In the genomic region with DNA sequence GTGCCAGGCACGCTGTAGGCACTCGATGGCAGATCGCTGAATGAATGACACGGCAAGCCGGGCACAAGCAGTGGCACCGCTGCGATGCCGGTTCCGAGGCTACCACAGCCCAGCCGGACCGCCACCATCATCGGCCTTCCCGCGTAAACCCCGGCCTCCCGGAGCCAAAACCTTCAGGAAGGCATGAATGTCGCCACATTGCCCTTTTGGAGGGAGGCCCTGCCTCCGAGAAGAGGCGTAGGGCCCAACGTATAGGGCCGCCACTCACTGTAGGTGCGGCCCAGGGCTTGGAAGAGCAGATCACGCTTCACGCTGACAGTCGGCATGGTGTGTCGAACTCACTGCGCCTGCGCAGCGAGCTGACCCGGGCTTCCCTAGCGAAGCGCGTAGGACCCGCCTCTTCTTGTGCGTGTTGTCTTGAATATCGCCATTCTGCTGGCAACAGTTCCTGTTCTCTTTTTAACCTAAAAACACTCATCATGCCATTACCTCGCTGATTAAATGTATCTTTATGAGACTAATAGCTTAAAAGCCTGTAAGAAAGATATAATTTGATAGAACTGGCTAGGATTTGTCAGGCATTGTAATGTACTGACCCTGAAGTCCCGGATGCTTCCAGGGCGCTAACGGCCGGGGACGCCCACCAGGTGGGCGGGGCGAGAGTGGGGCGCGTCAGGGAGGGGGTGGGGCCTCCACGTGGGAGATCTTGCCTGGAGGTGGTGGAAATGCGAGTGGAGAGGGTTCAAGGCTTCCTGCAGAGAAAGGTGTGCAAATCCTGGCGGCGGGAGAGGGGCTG, we compare ENCODE assay signal across 8 cellular contexts. TPM values are rescaled to one million over a fixed set of nuclear protein-coding genes. Genes with fewer than 3 reads are reported as not detected.
A peak's percentile ranks its signal among the peaks of the same experiment; 100 is the strongest.
DNase-seq lines count a peak whose midpoint lies in the region; ATAC-seq and TF ChIP-seq lines count a peak whose summit lies in the region.

A gene (minus strand): TSS at position 345 of the 796 bp plus-strand sequence. CDS start 19 bp downstream, at position 326.

- H3K4me1 ChIP-seq in PC-3 (ENCODE audit: insufficient read depth, low read length) (peaks cover 30% of the 10 kb centered on the region), mucosa of rectum (ENCODE audit: control insufficient read depth in 2 of 2, insufficient read depth in 2 of 2, low read length in 2 of 2) (peaks cover 15 to 35% of the 10 kb centered on the region in 2 donors)

- peak within 1 kb of the TSS; percentile 100 for H3K9ac ChIP-seq in PC-3 (ENCODE audit: low read length)
- peak within 1 kb of the TSS; percentile 79 to 96 for H3K9ac ChIP-seq in mucosa of rectum (ENCODE audit: low read depth in 1 of 2, low read length in 2 of 2)

- no peaks in the 10 kb centered on the region for H3K9me2 ChIP-seq in PC-3 (replicated peaks; ENCODE audit: low read length)

- peaks cover 18% of the 10 kb centered on the region; the same call in 1 of the 2 replicates for H4K20me1 ChIP-seq in PC-3 (ENCODE audit: low read length)

- no peak for TF ChIP-seq RAD21 in Ishikawa (IDR thresholded peaks at IDR 0.05; ENCODE audit: low read depth)

- ATAC-seq in GM21576 (IDR thresholded peaks at IDR 0.05; ENCODE audit: unreplicated experiment): peak; percentile 89
- peak; percentile 87 for ATAC-seq in PC-3

- H3K36me3 ChIP-seq in PC-3 (ENCODE audit: low read depth, low read length): no peaks in the 10 kb centered on the region; the same call in 1 of the 2 replicates
- no peaks in the 10 kb centered on the region for H3K36me3 ChIP-seq in mucosa of rectum (ENCODE audit: control insufficient read depth in 2 of 2, insufficient read depth in 2 of 2, low read length in 2 of 2)

- H3K4me2 ChIP-seq in PC-3 (ENCODE audit: low read length): peak within 1 kb of the TSS; percentile 98

- H3K27me3 ChIP-seq in PC-3 (ENCODE audit: low read length): no peaks in the 10 kb centered on the region
- H3K27me3 ChIP-seq in mucosa of rectum (ENCODE audit: control insufficient read depth in 2 of 2, insufficient read depth in 2 of 2, low read length in 2 of 2): no peaks in the 10 kb centered on the region

- no peaks in the 10 kb centered on the region for H3K9me3 ChIP-seq in PC-3 (ENCODE audit: low read length)
- H3K9me3 ChIP-seq in mucosa of rectum (ENCODE audit: control insufficient read depth in 2 of 2, low read length in 2 of 2): no peaks in the 10 kb centered on the region

- peak; percentile 92 for DNase-seq in DMS114 treated with DMSO at 0.1 percent for 48 hours (lab: John Stamatoyannopoulos, UW; ENCODE audit: unreplicated experiment)
- peak; percentile 95 for DNase-seq in PC-3
- peak; percentile 89 for DNase-seq in activated T-cell treated with anti-CD3 and anti-CD28 coated beads for 48 hours (ENCODE audit: low read depth)
- peak; percentile 89 for DNase-seq in epithelial cell of proximal tubule (ENCODE audit: low read depth)
- peak; percentile 91 for DNase-seq in stimulated activated CD8-positive, alpha-beta memory T cell treated with anti-CD3 and anti-CD28 coated beads, Interleukin-4, amount 100 ng/mL, for 48 hours

- peaks cover 61% of the 10 kb centered on the region for H3K79me2 ChIP-seq in PC-3 (ENCODE audit: low read length)

- CTCF ChIA-PET in PC-3 (lab: Charles Lee): no interaction called here

- no TSS peak for BruUV-seq in PC-3 (replicated peaks; lab: Mats Ljungman, UMichigan)

- TF ChIP-seq CTCF in PC-3 (conservative IDR thresholded peaks at IDR 0.05; ENCODE audit: low read depth, low read length) (no peak), epithelial cell of proximal tubule (conservative IDR thresholded peaks at IDR 0.05; ENCODE audit: low read depth, low read length) (no peak)

- H3F3A ChIP-seq in PC-3 (ENCODE audit: low read length, unreplicated experiment): no peaks in the 10 kb centered on the region

- POLR2A ChIA-PET in PC-3 (lab: Charles Lee; ENCODE audit: unreplicated experiment): no interaction called here

- H3K4me3 ChIP-seq in PC-3 (ENCODE audit: low read length) (peak within 1 kb of the TSS; percentile 97), epithelial cell of proximal tubule (ENCODE audit: low read depth, low read length) (peak within 1 kb of the TSS; percentile 86), mucosa of rectum (ENCODE audit: low read length in 2 of 2) (peak within 1 kb of the TSS; percentile 77 to 98)

- intact Hi-C loops in PC-3 (cut with micrococcal nuclease): no loop called here

- peak within 1 kb of the TSS; percentile 97 for H2AFZ ChIP-seq in PC-3 (ENCODE audit: low read length)

- H3K27ac ChIP-seq in PC-3 (ENCODE audit: low read length): peak within 1 kb of the TSS; percentile 91
- H3K27ac ChIP-seq in mucosa of rectum (ENCODE audit: low read depth in 2 of 2, low read length in 2 of 2): peak within 1 kb of the TSS; percentile 83 to 97

- 0 out of 2 replicates have a peak, but pooled peaks have one; percentile 2 for TF ChIP-seq EP300 in Ishikawa (IDR thresholded peaks at IDR 0.05; ENCODE audit: borderline replicate concordance)

TF ChIP-seq in Ishikawa, 13 proteins besides CTCF, POLR2A, EP300 and RAD21:
- TF ChIP-seq CEBPB (IDR thresholded peaks at IDR 0.05): no peak
- TF ChIP-seq YY1 (IDR thresholded peaks at IDR 0.05; ENCODE audit: low read depth): peak; percentile 74
- TF ChIP-seq CREB1 (IDR thresholded peaks at IDR 0.05; ENCODE audit: low read depth): 0 out of 2 replicates have a peak, but pooled peaks have one; percentile 10
- TF ChIP-seq ZBTB7A (IDR thresholded peaks at IDR 0.05; ENCODE audit: low read depth): no peak
- TF ChIP-seq TEAD4 (IDR thresholded peaks at IDR 0.05): no peak; the same call in 1 of the 2 replicates
- peak; percentile 42; the same call in 1 of the 2 replicates for TF ChIP-seq EGR1 (IDR thresholded peaks at IDR 0.05)
- TF ChIP-seq TCF12 (IDR thresholded peaks at IDR 0.05; ENCODE audit: low read depth): peak; percentile 57; the same call in 1 of the 2 replicates
- TF ChIP-seq, protein P1, sequence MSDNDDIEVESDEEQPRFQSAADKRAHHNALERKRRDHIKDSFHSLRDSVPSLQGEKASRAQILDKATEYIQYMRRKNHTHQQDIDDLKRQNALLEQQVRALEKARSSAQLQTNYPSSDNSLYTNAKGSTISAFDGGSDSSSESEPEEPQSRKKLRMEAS (IDR thresholded peaks at IDR 0.05): peak; percentile 95
- TF ChIP-seq, protein P2, sequence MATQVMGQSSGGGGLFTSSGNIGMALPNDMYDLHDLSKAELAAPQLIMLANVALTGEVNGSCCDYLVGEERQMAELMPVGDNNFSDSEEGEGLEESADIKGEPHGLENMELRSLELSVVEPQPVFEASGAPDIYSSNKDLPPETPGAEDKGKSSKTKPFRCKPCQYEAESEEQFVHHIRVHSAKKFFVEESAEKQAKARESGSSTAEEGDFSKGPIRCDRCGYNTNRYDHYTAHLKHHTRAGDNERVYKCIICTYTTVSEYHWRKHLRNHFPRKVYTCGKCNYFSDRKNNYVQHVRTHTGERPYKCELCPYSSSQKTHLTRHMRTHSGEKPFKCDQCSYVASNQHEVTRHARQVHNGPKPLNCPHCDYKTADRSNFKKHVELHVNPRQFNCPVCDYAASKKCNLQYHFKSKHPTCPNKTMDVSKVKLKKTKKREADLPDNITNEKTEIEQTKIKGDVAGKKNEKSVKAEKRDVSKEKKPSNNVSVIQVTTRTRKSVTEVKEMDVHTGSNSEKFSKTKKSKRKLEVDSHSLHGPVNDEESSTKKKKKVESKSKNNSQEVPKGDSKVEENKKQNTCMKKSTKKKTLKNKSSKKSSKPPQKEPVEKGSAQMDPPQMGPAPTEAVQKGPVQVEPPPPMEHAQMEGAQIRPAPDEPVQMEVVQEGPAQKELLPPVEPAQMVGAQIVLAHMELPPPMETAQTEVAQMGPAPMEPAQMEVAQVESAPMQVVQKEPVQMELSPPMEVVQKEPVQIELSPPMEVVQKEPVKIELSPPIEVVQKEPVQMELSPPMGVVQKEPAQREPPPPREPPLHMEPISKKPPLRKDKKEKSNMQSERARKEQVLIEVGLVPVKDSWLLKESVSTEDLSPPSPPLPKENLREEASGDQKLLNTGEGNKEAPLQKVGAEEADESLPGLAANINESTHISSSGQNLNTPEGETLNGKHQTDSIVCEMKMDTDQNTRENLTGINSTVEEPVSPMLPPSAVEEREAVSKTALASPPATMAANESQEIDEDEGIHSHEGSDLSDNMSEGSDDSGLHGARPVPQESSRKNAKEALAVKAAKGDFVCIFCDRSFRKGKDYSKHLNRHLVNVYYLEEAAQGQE (IDR thresholded peaks at IDR 0.05; ENCODE audit: low read depth): no peak
- TF ChIP-seq, protein P3, sequence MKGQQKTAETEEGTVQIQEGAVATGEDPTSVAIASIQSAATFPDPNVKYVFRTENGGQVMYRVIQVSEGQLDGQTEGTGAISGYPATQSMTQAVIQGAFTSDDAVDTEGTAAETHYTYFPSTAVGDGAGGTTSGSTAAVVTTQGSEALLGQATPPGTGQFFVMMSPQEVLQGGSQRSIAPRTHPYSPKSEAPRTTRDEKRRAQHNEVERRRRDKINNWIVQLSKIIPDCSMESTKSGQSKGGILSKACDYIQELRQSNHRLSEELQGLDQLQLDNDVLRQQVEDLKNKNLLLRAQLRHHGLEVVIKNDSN (IDR thresholded peaks at IDR 0.05): peak; percentile 56
- TF ChIP-seq TAF1 (IDR thresholded peaks at IDR 0.05; ENCODE audit: low read depth): peak; percentile 86
TF ChIP-seq in Ishikawa: peak in this region for 7.

RNA-seq across cellular contexts. Expression of the gene that starts here (rescaled TPM):
- total RNA-seq in PC-3 (2014; rRNA removed): 32.9 and 36.3 TPM in 2 replicates
- total RNA-seq in epithelial cell of proximal tubule: 18.3 and 34.8 TPM in 2 replicates

Comparison
In these comparisons a context has a peak if more than half of its experiments do, and no peak if none do; other contexts are left out.
1. Peak in every context shown above with its lines: DNase-seq, ATAC-seq, H3K4me3 ChIP-seq and H3K27ac ChIP-seq.